In the genomic region with DNA sequence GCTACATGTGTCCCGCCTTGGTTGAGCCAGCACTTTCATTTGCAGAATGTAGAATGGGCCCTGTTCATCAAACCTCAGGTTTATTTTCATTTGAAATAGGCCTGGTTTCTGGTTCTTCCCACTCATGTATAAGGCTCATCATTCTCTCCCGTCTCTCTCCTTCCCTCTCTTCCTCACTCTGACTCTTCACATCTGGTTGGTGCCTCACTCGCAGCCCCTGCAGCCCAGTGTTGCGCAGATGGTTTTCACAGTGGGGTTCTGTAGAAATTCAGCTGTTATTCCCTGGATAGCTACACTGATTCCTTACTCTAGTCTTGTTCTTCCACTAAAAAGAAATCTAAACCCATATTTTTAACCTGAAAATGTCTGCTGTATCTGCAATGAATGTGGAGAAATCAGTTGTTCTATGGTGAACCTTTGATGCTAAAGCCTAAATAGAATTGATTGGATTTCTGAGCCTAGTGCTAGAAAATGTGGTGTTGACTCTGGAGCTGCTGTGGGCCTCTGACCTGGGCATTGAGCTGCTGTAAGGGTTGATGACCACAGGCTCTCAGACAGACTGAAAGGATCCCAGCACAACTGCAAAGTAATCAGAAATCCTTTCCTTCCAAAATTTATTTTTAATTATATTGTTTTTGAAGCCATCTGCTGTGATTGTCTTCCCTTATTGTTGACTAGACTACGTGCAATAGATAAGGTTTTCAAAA, we compare ENCODE assay signal across 18 cellular contexts.
DNase-seq lines count a peak whose midpoint lies in the region; ATAC-seq, FAIRE-seq and TF ChIP-seq lines count a peak whose summit lies in the region.
"Had no signal": no experiment of that assay in that cellular context is flagged by ENCODE, and none has a peak within 500 bp of the region (broad histone marks: within the 10 kb centered on the region; RNA-seq: fewer than 3 reads in every experiment).

No MANE protein-coding gene starts in this region.

- no peak overlapping the region for H3K4me2 ChIP-seq in HepG2 (ENCODE audit: low read depth, low read length)
- H3K4me2 ChIP-seq: A549 had no signal

- POLR2A ChIA-PET in HepG2 (lab: Yijun Ruan, JAX): no interaction called here

- peak overlapping the region; percentile 30 for H3K27ac ChIP-seq in caudate nucleus (ENCODE audit: low read depth, low read length)
- no peak overlapping the region for H3K27ac ChIP-seq in HepG2 (ENCODE audit: extremely low read length, insufficient read depth, low read length)
- H3K27ac ChIP-seq: A549, GM23248, SJSA1 had no signal

- no peaks in the 10 kb centered on the region for H4K20me1 ChIP-seq in HepG2 (ENCODE audit: insufficient read depth, low read length)

- TF ChIP-seq EP300 in HepG2 (IDR thresholded peaks at IDR 0.05; ENCODE audit: low read depth in 2 of 2, low read length in 2 of 2) (no peak), HepG2 (CRISPR knock-in tag; IDR thresholded peaks at IDR 0.05; ENCODE audit: borderline replicate concordance) (no peak)

- in situ Hi-C loops in HepG2 (cut with HindIII; ENCODE audit: extremely low pct_ligation_motif_present, low pct_unique_long_range_greater_than_20kb): no loop called here

- H3K79me2 ChIP-seq in HepG2 (ENCODE audit: insufficient read depth, low read length): no peaks in the 10 kb centered on the region

- H3K9me3 ChIP-seq in HepG2 (ENCODE audit: low read length): no peaks in the 10 kb centered on the region
- H3K9me3 ChIP-seq: A549, SJSA1 had no signal

- H2AFZ ChIP-seq in HepG2 (ENCODE audit: low read length): no peak overlapping the region
- H2AFZ ChIP-seq: GM23248 had no signal

- ATAC-seq in Right ventricle myocardium inferior: peak; percentile 14
- ATAC-seq in left cardiac atrium: no peak
- ATAC-seq in HepG2: peak; percentile 46; the same call in 1 of the 3 replicates
- no peak for ATAC-seq in GM19324 (IDR thresholded peaks at IDR 0.05; ENCODE audit: low FRiP score, unreplicated experiment)
- ATAC-seq in HG03442 (IDR thresholded peaks at IDR 0.05; ENCODE audit: unreplicated experiment): no peak
- ATAC-seq: A549, HCT116 had no signal

- no TSS peak for BruUV-seq in HepG2 (replicated peaks; lab: Mats Ljungman, UMichigan)

- H3K4me1 ChIP-seq in HepG2 (ENCODE audit: insufficient read depth, low read length): peaks cover 11% of the 10 kb centered on the region
- H3K4me1 ChIP-seq: A549, SJSA1 had no signal

- FAIRE-seq in HepG2 (lab: Jason Lieb, UNC): no peak
- FAIRE-seq: A549 had no signal

- no peak for TF ChIP-seq RAD21 in HepG2 (CRISPR knock-in tag; IDR thresholded peaks at IDR 0.05)

- no peak for DNase-seq in Right ventricle myocardium inferior (ENCODE audit: missing footprints)
- DNase-seq in left cardiac atrium: no peak
- DNase-seq in caudate nucleus (lab: John Stamatoyannopoulos, UW): no peak
- no peak for DNase-seq in HepG2 (ENCODE audit: low spot score)
- DNase-seq in superior temporal gyrus (ENCODE audit: extremely low spot score): peak; percentile 41
- no peak for DNase-seq in stimulated activated CD4-positive, alpha-beta T cell treated with anti-CD3 and anti-CD28 coated beads, Interleukin-15, amount 100 ng/mL, for 24 hours
- DNase-seq: CD4-positive, alpha-beta T cell; DMS153; GDM1; NCI-H2029 treated with DMSO at 0.1 percent for 48 hours; NCI-H2171; NCI-H526 had no signal

- no peak overlapping the region for H3K9ac ChIP-seq in HepG2 (ENCODE audit: insufficient read depth, low read depth, low read length)
- H3K9ac ChIP-seq: GM23248 had no signal

- peaks cover 2 to 36% of the 10 kb centered on the region in 2 experiments; a peak in 4 of 5 replicates for H3K36me3 ChIP-seq in HepG2 (replicated peaks in 1 of 2; ENCODE audit: control insufficient read depth in 1 of 2, insufficient read depth in 2 of 2, low read length in 2 of 2)
- H3K36me3 ChIP-seq: SJSA1 had no signal

- no peak for TF ChIP-seq POLR2A in HepG2 (IDR thresholded peaks at IDR 0.05; ENCODE audit: insufficient read depth in 1 of 2, low read depth in 2 of 2, low read length in 2 of 2)

- H3K4me3 ChIP-seq in HepG2 (replicated peaks in 1 of 3; ENCODE audit: insufficient read depth in 1 of 3, low read depth in 2 of 3, low read length in 3 of 3): no peak overlapping the region
- H3K4me3 ChIP-seq: A549, GM23248, SJSA1 had no signal

- WGBS in HepG2 (ENCODE audit: low lambda C conversion rate): 95% methylated on average over 5 of the region's 5 CpGs

- no peaks in the 10 kb centered on the region for H3K27me3 ChIP-seq in HepG2 (ENCODE audit: control insufficient read depth in 1 of 2, insufficient read depth in 2 of 2, low read length in 2 of 2)
- H3K27me3 ChIP-seq: SJSA1 had no signal

- CTCF ChIA-PET in HepG2 (lab: Yijun Ruan, JAX; ENCODE audit: low intra/inter-chr PET ratio, low total read pairs): no interaction called here

- TF ChIP-seq CTCF in HepG2 (CRISPR knock-in tag; IDR thresholded peaks at IDR 0.05): no peak

- intact Hi-C loops in Right ventricle myocardium inferior (cut with DNase I): no loop called here
- intact Hi-C loops in left cardiac atrium (cut with DNase I): no loop called here
- intact Hi-C loops in HepG2 (cut with micrococcal nuclease; ENCODE audit: unreplicated experiment): no loop called here

TF ChIP-seq in HepG2, 621 proteins besides CTCF, POLR2A, EP300 and RAD21:
- TF ChIP-seq ZNF282 (IDR thresholded peaks at IDR 0.05; ENCODE audit: partially characterized antibody) (no peak), SKI (IDR thresholded peaks at IDR 0.05; ENCODE audit: partially characterized antibody) (no peak), MED13 (CRISPR knock-in tag; IDR thresholded peaks at IDR 0.05) (no peak), PHF5A (CRISPR knock-in tag; IDR thresholded peaks at IDR 0.05; ENCODE audit: low read depth, unreplicated experiment) (no peak), MAFF (IDR thresholded peaks at IDR 0.05; ENCODE audit: low read depth, low read length) (no peak), ZNF337 (CRISPR knock-in tag; IDR thresholded peaks at IDR 0.05; ENCODE audit: borderline replicate concordance, low read depth) (no peak), DPF2 (CRISPR knock-in tag; IDR thresholded peaks at IDR 0.05; ENCODE audit: borderline replicate concordance, low read depth) (no peak)
- TF ChIP-seq, protein P1, sequence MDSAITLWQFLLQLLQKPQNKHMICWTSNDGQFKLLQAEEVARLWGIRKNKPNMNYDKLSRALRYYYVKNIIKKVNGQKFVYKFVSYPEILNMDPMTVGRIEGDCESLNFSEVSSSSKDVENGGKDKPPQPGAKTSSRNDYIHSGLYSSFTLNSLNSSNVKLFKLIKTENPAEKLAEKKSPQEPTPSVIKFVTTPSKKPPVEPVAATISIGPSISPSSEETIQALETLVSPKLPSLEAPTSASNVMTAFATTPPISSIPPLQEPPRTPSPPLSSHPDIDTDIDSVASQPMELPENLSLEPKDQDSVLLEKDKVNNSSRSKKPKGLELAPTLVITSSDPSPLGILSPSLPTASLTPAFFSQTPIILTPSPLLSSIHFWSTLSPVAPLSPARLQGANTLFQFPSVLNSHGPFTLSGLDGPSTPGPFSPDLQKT (CRISPR knock-in tag; IDR thresholded peaks at IDR 0.05; ENCODE audit: borderline replicate concordance): no peak

Comparison
In these comparisons a context has a peak if more than half of its experiments do, and no peak if none do; other contexts are left out.
1. ATAC-seq: peak in Right ventricle myocardium inferior (single experiment) and HepG2 (single experiment); none in left cardiac atrium (0 of 2), GM19324 (single experiment) and HG03442 (single experiment).